Comparison of ENCODE assay signal across 1 cellular context in genomic region chr19:56976995-56977906, GRCh38.
TF ChIP-seq lines count a peak whose summit lies in the region.

No MANE protein-coding gene starts in this region.

TF ChIP-seq in HepG2, 621 proteins besides CTCF, POLR2A, EP300 and RAD21 (continued from another document and continues in another):
- TF ChIP-seq HBP1 (CRISPR knock-in tag; IDR thresholded peaks at IDR 0.05; ENCODE audit: low read depth): no peak
- TF ChIP-seq MTF1 (CRISPR knock-in tag; IDR thresholded peaks at IDR 0.05): no peak
- no peak for TF ChIP-seq SMAD9 (CRISPR knock-in tag; IDR thresholded peaks at IDR 0.05)
- no peak for TF ChIP-seq NFYC (CRISPR knock-in tag; IDR thresholded peaks at IDR 0.05)
- TF ChIP-seq RELA (CRISPR knock-in tag; IDR thresholded peaks at IDR 0.05): no peak
- TF ChIP-seq KDM2A (CRISPR knock-in tag; IDR thresholded peaks at IDR 0.05; ENCODE audit: borderline replicate concordance, low read depth): no peak
- TF ChIP-seq MNT (IDR thresholded peaks at IDR 0.05): no peak
- no peak for TF ChIP-seq HMGXB3 (CRISPR knock-in tag; IDR thresholded peaks at IDR 0.05; ENCODE audit: borderline replicate concordance)
- TF ChIP-seq ZNF724P (CRISPR knock-in tag; IDR thresholded peaks at IDR 0.05; ENCODE audit: borderline replicate concordance): no peak
- 0 out of 2 replicates have a peak, but pooled peaks have one; percentile 38 for TF ChIP-seq CBFB (CRISPR knock-in tag; IDR thresholded peaks at IDR 0.05)
- TF ChIP-seq ZNF10 (CRISPR knock-in tag; IDR thresholded peaks at IDR 0.05; ENCODE audit: borderline replicate concordance, low read depth): no peak
- no peak for TF ChIP-seq ZNF326 (CRISPR knock-in tag; IDR thresholded peaks at IDR 0.05; ENCODE audit: borderline replicate concordance)
- TF ChIP-seq GATAD1 (CRISPR knock-in tag; IDR thresholded peaks at IDR 0.05): no peak
- TF ChIP-seq GTF2F1 (IDR thresholded peaks at IDR 0.05; ENCODE audit: low read length): no peak
- TF ChIP-seq ZNF468 (CRISPR knock-in tag; IDR thresholded peaks at IDR 0.05): no peak
- no peak for TF ChIP-seq TAF1 (CRISPR knock-in tag; IDR thresholded peaks at IDR 0.05)
- no peak for TF ChIP-seq NFKB2 (CRISPR knock-in tag; IDR thresholded peaks at IDR 0.05; ENCODE audit: borderline replicate concordance)
- TF ChIP-seq MTA3 (CRISPR knock-in tag; IDR thresholded peaks at IDR 0.05): no peak
- no peak for TF ChIP-seq ISX (CRISPR knock-in tag; conservative IDR thresholded peaks at IDR 0.05)
- no peak for TF ChIP-seq ZNF510 (CRISPR knock-in tag; IDR thresholded peaks at IDR 0.05; ENCODE audit: low read depth)
- peak; percentile 14; the same call in 1 of the 2 replicates for TF ChIP-seq TBX2 (CRISPR knock-in tag; IDR thresholded peaks at IDR 0.05; ENCODE audit: borderline replicate concordance)
- TF ChIP-seq, protein P1, sequence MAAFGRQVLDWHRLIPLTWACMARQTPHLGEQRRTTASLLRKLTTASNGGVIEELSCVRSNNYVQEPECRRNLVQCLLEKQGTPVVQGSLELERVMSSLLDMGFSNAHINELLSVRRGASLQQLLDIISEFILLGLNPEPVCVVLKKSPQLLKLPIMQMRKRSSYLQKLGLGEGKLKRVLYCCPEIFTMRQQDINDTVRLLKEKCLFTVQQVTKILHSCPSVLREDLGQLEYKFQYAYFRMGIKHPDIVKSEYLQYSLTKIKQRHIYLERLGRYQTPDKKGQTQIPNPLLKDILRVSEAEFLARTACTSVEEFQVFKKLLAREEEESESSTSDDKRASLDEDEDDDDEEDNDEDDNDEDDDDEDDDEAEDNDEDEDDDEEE (CRISPR knock-in tag; IDR thresholded peaks at IDR 0.05): no peak
- TF ChIP-seq PRMT3 (CRISPR knock-in tag; IDR thresholded peaks at IDR 0.05; ENCODE audit: borderline replicate concordance, low read depth): no peak
- no peak for TF ChIP-seq ZNF777 (CRISPR knock-in tag; IDR thresholded peaks at IDR 0.05)
- TF ChIP-seq ZNF781 (CRISPR knock-in tag; IDR thresholded peaks at IDR 0.05; ENCODE audit: borderline replicate concordance, not compliant biosample characterization): no peak
- no peak for TF ChIP-seq TOE1 (CRISPR knock-in tag; IDR thresholded peaks at IDR 0.05)
- no peak for TF ChIP-seq ATRX (CRISPR knock-in tag; IDR thresholded peaks at IDR 0.05; ENCODE audit: borderline replicate concordance)
- TF ChIP-seq, protein P2, sequence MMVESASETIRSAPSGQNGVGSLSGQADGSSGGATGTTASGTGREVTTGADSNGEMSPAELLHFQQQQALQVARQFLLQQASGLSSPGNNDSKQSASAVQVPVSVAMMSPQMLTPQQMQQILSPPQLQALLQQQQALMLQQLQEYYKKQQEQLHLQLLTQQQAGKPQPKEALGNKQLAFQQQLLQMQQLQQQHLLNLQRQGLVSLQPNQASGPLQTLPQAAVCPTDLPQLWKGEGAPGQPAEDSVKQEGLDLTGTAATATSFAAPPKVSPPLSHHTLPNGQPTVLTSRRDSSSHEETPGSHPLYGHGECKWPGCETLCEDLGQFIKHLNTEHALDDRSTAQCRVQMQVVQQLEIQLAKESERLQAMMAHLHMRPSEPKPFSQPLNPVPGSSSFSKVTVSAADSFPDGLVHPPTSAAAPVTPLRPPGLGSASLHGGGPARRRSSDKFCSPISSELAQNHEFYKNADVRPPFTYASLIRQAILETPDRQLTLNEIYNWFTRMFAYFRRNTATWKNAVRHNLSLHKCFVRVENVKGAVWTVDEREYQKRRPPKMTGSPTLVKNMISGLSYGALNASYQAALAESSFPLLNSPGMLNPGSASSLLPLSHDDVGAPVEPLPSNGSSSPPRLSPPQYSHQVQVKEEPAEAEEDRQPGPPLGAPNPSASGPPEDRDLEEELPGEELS (CRISPR knock-in tag; IDR thresholded peaks at IDR 0.05): peak; percentile 49; the same call in 1 of the 2 replicates
- no peak for TF ChIP-seq ZBTB3 (CRISPR knock-in tag; IDR thresholded peaks at IDR 0.05; ENCODE audit: borderline replicate concordance, low read depth)
- TF ChIP-seq, protein P3, sequence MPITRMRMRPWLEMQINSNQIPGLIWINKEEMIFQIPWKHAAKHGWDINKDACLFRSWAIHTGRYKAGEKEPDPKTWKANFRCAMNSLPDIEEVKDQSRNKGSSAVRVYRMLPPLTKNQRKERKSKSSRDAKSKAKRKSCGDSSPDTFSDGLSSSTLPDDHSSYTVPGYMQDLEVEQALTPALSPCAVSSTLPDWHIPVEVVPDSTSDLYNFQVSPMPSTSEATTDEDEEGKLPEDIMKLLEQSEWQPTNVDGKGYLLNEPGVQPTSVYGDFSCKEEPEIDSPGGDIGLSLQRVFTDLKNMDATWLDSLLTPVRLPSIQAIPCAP (CRISPR knock-in tag; IDR thresholded peaks at IDR 0.05; ENCODE audit: low read depth): no peak
- no peak for TF ChIP-seq ZKSCAN5 (CRISPR knock-in tag; IDR thresholded peaks at IDR 0.05)
- no peak for TF ChIP-seq ZNF318 (CRISPR knock-in tag; IDR thresholded peaks at IDR 0.05)
- TF ChIP-seq MXD4 (CRISPR knock-in tag; IDR thresholded peaks at IDR 0.05): no peak
- TF ChIP-seq, protein P4, sequence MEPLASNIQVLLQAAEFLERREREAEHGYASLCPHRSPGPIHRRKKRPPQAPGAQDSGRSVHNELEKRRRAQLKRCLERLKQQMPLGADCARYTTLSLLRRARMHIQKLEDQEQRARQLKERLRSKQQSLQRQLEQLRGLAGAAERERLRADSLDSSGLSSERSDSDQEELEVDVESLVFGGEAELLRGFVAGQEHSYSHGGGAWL (CRISPR knock-in tag; IDR thresholded peaks at IDR 0.05): no peak
- no peak for TF ChIP-seq ZHX1 (CRISPR knock-in tag; IDR thresholded peaks at IDR 0.05; ENCODE audit: low read depth)
